In the genomic region with DNA sequence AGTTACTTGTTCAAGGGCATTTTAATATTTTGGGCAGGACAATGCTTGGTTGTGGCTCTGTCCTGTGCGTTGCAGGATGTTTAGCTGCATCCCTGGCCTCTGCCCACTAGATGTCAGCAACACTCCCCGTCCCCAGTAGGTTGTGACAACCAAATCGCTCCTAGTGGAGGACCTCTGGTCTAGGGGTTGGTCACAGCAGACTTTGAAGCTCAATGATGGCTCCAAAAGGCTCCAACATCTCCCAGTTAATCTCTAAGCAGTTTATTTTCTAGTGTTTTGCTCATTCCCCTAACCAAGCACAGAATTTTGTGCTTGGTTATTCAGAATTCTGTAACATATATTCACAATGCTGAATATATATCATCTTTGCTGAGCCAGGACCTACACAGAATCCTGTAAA, we compare ENCODE assay signal across 8 cellular contexts.
DNase-seq lines count a peak whose midpoint lies in the region; ATAC-seq, FAIRE-seq and TF ChIP-seq lines count a peak whose summit lies in the region.

No MANE protein-coding gene starts in this region.

- no peak for TF ChIP-seq EP300 in gastroesophageal sphincter (IDR thresholded peaks at IDR 0.05)

- no peak overlapping the region for H3K4me3 ChIP-seq in gastroesophageal sphincter

- DNase-seq in HTR-8/SVneo (ENCODE audit: insufficient read length, low spot score): peak; percentile 80
- DNase-seq in RPMI7951 (ENCODE audit: low read depth): peak; percentile 71
- peak; percentile 47 for DNase-seq in activated T-helper 9 cell treated with anti-CD3 and anti-CD28 coated beads, Interleukin-2, amount 50 U/mL, for 16 hours (ENCODE audit: low read depth)
- DNase-seq in posterior cingulate gyrus: peak in 9 of 10 donors; percentile 52 to 95 (median 71)
- DNase-seq in NCI-H187 (lab: John Stamatoyannopoulos, UW): no peak

- H3K27ac ChIP-seq in gastroesophageal sphincter: no peak overlapping the region

- intact Hi-C loops in posterior cingulate gyrus (cut with DNase I): no loop called here

- ATAC-seq in GM21529 (IDR thresholded peaks at IDR 0.05; ENCODE audit: unreplicated experiment) (peak; percentile 91), gastroesophageal sphincter (peak; percentile 72)

- no peaks in the 10 kb centered on the region for H3K4me1 ChIP-seq in gastroesophageal sphincter

- WGBS in gastroesophageal sphincter (ENCODE audit: low coverage in 1 of 2), 2 donors: 0 to 10% methylated on average over 2 to 3 of the region's 3 CpGs

- H3K9me3 ChIP-seq in gastroesophageal sphincter: no peaks in the 10 kb centered on the region

- FAIRE-seq in G401.6 (lab: Jason Lieb, UNC) (peak; percentile 33), HTR-8/SVneo (lab: Jason Lieb, UNC) (peak; percentile 81)

- peak; percentile 36 to 75 (median 57) for TF ChIP-seq CTCF in gastroesophageal sphincter (IDR thresholded peaks at IDR 0.05)

- H3K27me3 ChIP-seq in gastroesophageal sphincter: peaks cover 5% of the 10 kb centered on the region

- H3K36me3 ChIP-seq in gastroesophageal sphincter: no peaks in the 10 kb centered on the region

- TF ChIP-seq POLR2A in gastroesophageal sphincter (IDR thresholded peaks at IDR 0.05): no peak

Comparison
In these comparisons a context has a peak if more than half of its experiments do, and no peak if none do; other contexts are left out.
1. DNase-seq: peak in HTR-8/SVneo (single experiment), RPMI7951 (single experiment), activated T-helper 9 cell treated with anti-CD3 and anti-CD28 coated beads, Interleukin-2, amount 50 U/mL, for 16 hours (single experiment) and posterior cingulate gyrus (9 of 10); none in NCI-H187 (0 of 2).